In the genomic region with DNA sequence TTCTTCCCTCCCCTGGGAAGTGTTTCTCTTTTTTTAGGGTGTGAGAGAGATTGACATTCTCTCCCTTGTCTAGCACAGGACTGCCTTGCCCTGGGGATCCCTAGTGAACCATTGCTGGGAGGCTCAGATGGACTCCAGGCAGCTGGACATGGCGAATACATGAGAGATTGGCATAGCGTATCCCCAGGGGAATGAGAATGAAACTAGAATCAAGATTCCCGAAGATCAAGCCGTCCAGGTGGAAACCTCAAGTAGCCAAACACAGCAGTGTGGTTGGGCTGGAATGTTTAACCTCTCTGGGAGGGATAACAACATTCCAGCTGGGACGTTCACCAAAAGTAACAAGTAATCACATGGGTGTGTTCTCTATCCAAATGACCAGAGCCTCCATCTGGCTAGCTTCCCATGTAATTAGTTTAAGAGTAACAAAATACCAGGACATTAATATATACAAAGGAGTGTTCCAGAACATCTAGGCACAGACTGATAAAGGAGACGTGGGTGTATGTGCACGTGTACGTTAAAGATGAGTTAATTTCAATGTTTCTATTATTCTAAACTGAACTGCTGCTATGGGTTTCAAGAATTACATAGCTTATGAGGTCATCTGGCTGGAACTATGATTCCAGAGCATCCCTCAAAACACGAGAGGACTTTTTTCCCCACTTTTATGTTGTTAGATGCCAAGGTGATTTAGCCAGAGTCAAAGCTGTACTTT, we compare ENCODE assay signal across 10 cellular contexts.
DNase-seq lines count a peak whose midpoint lies in the region; ATAC-seq and TF ChIP-seq lines count a peak whose summit lies in the region.
"Had no signal": no experiment of that assay in that cellular context is flagged by ENCODE, and none has a peak within 500 bp of the region (broad histone marks: within the 10 kb centered on the region; RNA-seq: fewer than 3 reads in every experiment).

No MANE protein-coding gene starts in this region.

- TF ChIP-seq CTCF in breast epithelium (IDR thresholded peaks at IDR 0.05) (no peak), thyroid gland (IDR thresholded peaks at IDR 0.05) (no peak)

- no peaks in the 10 kb centered on the region for H3K9me3 ChIP-seq in breast epithelium
- H3K9me3 ChIP-seq in thyroid gland = no peaks in the 10 kb centered on the region

- H3K27ac ChIP-seq in breast epithelium = peak overlapping the region; percentile 74 to 90
- H3K27ac ChIP-seq in thyroid gland = peak overlapping the region in 2 of 3 donors; percentile 28 to 49

- WGBS in thyroid gland, 2 donors = 44 to 46% methylated on average over 9 of the region's 9 CpGs

- H3K4me1 ChIP-seq in breast epithelium (peaks cover 7 to 15% of the 10 kb centered on the region in 2 donors), thyroid gland (peaks cover 14 to 16% of the 10 kb centered on the region in 2 donors)

- no peak for TF ChIP-seq POLR2A in breast epithelium (IDR thresholded peaks at IDR 0.05)
- TF ChIP-seq POLR2A in thyroid gland (IDR thresholded peaks at IDR 0.05) = no peak

- H3K4me3 ChIP-seq in breast epithelium (peak overlapping the region in 2 of 3 donors; percentile 30 to 39), thyroid gland (replicated peaks in 1 of 3) (no peak overlapping the region)

- intact Hi-C loops in breast epithelium (cut with DNase I; ENCODE audit: low total_unique reads) (no loop called here), thyroid gland (cut with DNase I) (no loop called here)

- no peaks in the 10 kb centered on the region for H3K27me3 ChIP-seq in breast epithelium
- H3K27me3 ChIP-seq in thyroid gland = no peaks in the 10 kb centered on the region

- peak; percentile 44 for DNase-seq in HS-5 (ENCODE audit: low read depth)
- peak in 1 of 2 donors; percentile 75 for DNase-seq in breast epithelium (ENCODE audit: low spot score in 2 of 2)
- peak; percentile 94 for DNase-seq in kidney glomerular epithelial cell (lab: John Stamatoyannopoulos, UW)
- peak; percentile 9 to 24 for DNase-seq in thyroid gland
- DNase-seq in activated naive CD4-positive, alpha-beta T cell treated with Interleukin-2 at 50 U/mL for 16 hours = no peak
- no peak for DNase-seq in NCI-H2196 treated with DMSO at 0.1 percent for 48 hours (lab: John Stamatoyannopoulos, UW; ENCODE audit: unreplicated experiment)
- DNase-seq in activated CD8-positive, alpha-beta memory T cell treated with anti-CD3 and anti-CD28 coated beads, Interleukin-2, amount 50 U/mL, for 4 hours = no peak
- DNase-seq: NCI-H2081; stimulated activated naive CD8-positive, alpha-beta T cell treated with anti-CD3 and anti-CD28 coated beads, Interleukin-15, amount 100 ng/mL, for 72 hours had no signal

- H3K36me3 ChIP-seq in breast epithelium (no peaks in the 10 kb centered on the region), thyroid gland (no peaks in the 10 kb centered on the region)

- no peak for ATAC-seq in GM19023 (IDR thresholded peaks at IDR 0.05; ENCODE audit: unreplicated experiment)
- ATAC-seq: stimulated activated naive CD8-positive, alpha-beta T cell treated with anti-CD3 and anti-CD28 coated beads, Interleukin-15, amount 100 ng/mL, for 72 hours had no signal

Comparison
In these comparisons a context has a peak if more than half of its experiments do, and no peak if none do; other contexts are left out.
1. DNase-seq: peak in HS-5 (single experiment), kidney glomerular epithelial cell (single experiment) and thyroid gland (2 of 2); none in activated naive CD4-positive, alpha-beta T cell treated with Interleukin-2 at 50 U/mL for 16 hours (single experiment), NCI-H2196 treated with DMSO at 0.1 percent for 48 hours (single experiment) and activated CD8-positive, alpha-beta memory T cell treated with anti-CD3 and anti-CD28 coated beads, Interleukin-2, amount 50 U/mL, for 4 hours (single experiment).
2. H3K4me3 ChIP-seq: peak in breast epithelium (2 of 3); none in thyroid gland (0 of 3).